Comparison of ENCODE assay signal across 1 cellular context in the genomic region with DNA sequence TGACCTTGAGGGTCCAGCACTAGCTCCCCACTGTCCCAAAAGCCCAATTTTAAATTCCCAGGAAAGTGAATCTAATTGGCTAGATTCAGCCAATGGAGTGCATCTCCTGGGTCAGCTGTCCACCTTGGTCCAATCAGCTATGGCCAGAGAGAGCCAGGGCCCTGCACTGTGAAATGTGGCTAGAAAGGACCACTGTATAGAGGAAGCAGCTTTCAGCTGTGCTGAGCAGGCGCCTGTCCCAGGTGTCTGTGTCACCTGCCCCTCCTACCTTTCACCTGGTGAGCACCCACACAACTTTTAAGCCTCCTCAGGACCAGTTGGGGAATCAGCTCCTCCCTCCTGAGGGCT.
TF ChIP-seq lines count a peak whose summit lies in the region.

No MANE protein-coding gene starts in this region.

TF ChIP-seq in WTC11, 78 proteins besides CTCF, POLR2A, EP300 and RAD21 (continued from another document):
- TF ChIP-seq, protein P1, sequence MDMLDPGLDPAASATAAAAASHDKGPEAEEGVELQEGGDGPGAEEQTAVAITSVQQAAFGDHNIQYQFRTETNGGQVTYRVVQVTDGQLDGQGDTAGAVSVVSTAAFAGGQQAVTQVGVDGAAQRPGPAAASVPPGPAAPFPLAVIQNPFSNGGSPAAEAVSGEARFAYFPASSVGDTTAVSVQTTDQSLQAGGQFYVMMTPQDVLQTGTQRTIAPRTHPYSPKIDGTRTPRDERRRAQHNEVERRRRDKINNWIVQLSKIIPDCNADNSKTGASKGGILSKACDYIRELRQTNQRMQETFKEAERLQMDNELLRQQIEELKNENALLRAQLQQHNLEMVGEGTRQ (CRISPR knock-in tag; IDR thresholded peaks at IDR 0.05): peak; percentile 43
